1 cellular context compared by ENCODE assay signal in genomic region chr2:63820969-63821368, GRCh38.
TF ChIP-seq lines count a peak whose summit lies in the region.

No MANE protein-coding gene starts in this region.

TF ChIP-seq in IMR-90, 13 proteins besides CTCF, POLR2A, EP300 and RAD21 (continued from another document):
- no peak for TF ChIP-seq RCOR1 (IDR thresholded peaks at IDR 0.05; ENCODE audit: insufficient replicate concordance, low read length)
- TF ChIP-seq SMC3 (IDR thresholded peaks at IDR 0.05; ENCODE audit: low read depth, low read length) = no peak
- no peak for TF ChIP-seq MAFK (IDR thresholded peaks at IDR 0.05; ENCODE audit: low read depth, low read length)
- no peak for TF ChIP-seq ELK1 (IDR thresholded peaks at IDR 0.05; ENCODE audit: borderline replicate concordance, low read depth, low read length)
- no peak for TF ChIP-seq NFE2L2 (IDR thresholded peaks at IDR 0.05; ENCODE audit: low read depth, low read length)
- no peak for TF ChIP-seq RFX5 (IDR thresholded peaks at IDR 0.05; ENCODE audit: low read depth, low read length)
- no peak for TF ChIP-seq FOS (IDR thresholded peaks at IDR 0.05; ENCODE audit: low read depth, low read length)
- TF ChIP-seq MXI1 (IDR thresholded peaks at IDR 0.05; ENCODE audit: borderline replicate concordance, low read depth, low read length) = no peak
- TF ChIP-seq CEBPB (IDR thresholded peaks at IDR 0.05; ENCODE audit: low read depth, low read length) = no peak
TF ChIP-seq in IMR-90: peak in this region for 0.
